Comparison of ENCODE assay signal across 18 cellular contexts in genomic region chr6:36556281-36556680, GRCh38.
"Had no signal": no experiment of that assay in that cellular context is flagged by ENCODE, and none has a peak within 500 bp of the region (broad histone marks: within the 10 kb centered on the region; RNA-seq: fewer than 3 reads in every experiment).

No MANE protein-coding gene starts in this region.

- DNase-seq: activated CD4-positive, alpha-beta T cell treated with anti-CD3 and anti-CD28 coated beads, Interleukin-2, amount 50 U/mL, for 1 hour; activated CD8-positive, alpha-beta T cell treated with anti-CD3 and anti-CD28 coated beads, Interleukin-2, amount 10 ng/mL, durations not matched to agents 7 days and 5 days; activated gamma-delta T cell treated with Interleukin-2 at 50 U/mL for 16 hours; central memory CD4-positive, alpha-beta T cell; dermis blood vessel endothelial cell; effector CD8-positive, alpha-beta T cell; erythroblast; foreskin keratinocyte; left lung; naive B cell; occipital lobe; right lobe of liver; stimulated activated CD4-positive, alpha-beta T cell treated with anti-CD3 and anti-CD28 coated beads, Interleukin-2, amount 100 ng/mL, for 24 hours; stomach; transverse colon had no signal

- ATAC-seq: activated CD4-positive, CD25-positive, alpha-beta regulatory T cell treated with anti-CD3 and anti-CD28 coated beads, Interleukin-2, amount 50 U/mL, for 24 hours; activated CD8-positive, alpha-beta T cell treated with anti-CD3 and anti-CD28 coated beads, Interleukin-2, amount 10 ng/mL, durations not matched to agents 7 days and 5 days; activated naive CD4-positive, alpha-beta T cell treated with anti-CD3 and anti-CD28 coated beads, Interleukin-2, amount 50 U/mL, for 72 hours; foreskin keratinocyte; left lung; right lobe of liver; stimulated activated effector memory CD8-positive, alpha-beta T cell treated with anti-CD3 and anti-CD28 coated beads, Interleukin-12 subunit alpha, Interleukin-12 subunit beta, amount 100 ng/mL, for 72 hours had no signal
